In the genomic region with DNA sequence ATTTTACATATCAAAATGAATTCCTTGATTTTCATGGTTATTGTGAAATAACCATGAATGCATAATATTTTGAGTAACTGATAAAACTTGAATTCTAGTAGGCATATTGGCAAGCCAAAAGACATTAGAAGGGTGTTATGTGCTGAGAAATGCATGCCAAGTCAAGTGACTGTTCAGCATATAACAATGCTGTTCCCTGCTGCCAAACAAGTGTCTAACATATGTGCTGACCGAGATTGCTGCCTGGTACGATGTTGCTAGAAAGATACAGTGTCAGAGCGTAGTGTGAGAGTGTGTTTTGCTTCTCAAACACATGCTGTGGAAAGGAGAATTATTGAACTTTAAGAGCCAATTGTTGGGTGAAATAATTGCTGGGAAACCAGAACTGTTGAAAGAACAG, we compare ENCODE assay signal across 33 cellular contexts.
"Had no signal": no experiment of that assay in that cellular context is flagged by ENCODE, and none has a peak within 500 bp of the region (broad histone marks: within the 10 kb centered on the region; RNA-seq: fewer than 3 reads in every experiment).

No MANE protein-coding gene starts in this region.

- H3K4me3 Mint-ChIP-seq: activated B cell treated with CpG ODN at 0.5 μM for 24 hours; activated CD4-positive, alpha-beta memory T cell treated with anti-CD3 and anti-CD28 coated beads for 36 hours; activated naive CD4-positive, alpha-beta T cell treated with anti-CD3 and anti-CD28 coated beads for 36 hours; activated T-cell treated with anti-CD3 and anti-CD28 coated beads, Interleukin-2, amount 50 U/mL, for 4 hours; activated T-helper 1 cell treated with anti-CD3 and anti-CD28 coated beads, Interleukin-12 subunit alpha, Interleukin-12 subunit beta, Interleukin-2, Interleukin-4 antibody, amounts not matched to agents 30 ng/mL and 10 ng/mL and 1 ng/mL, durations not matched to agents 14 hours and 24 hours and 36 hours had no signal

- DNase-seq: activated B cell treated with CpG ODN at 0.5 μM for 24 hours; activated CD4-positive, alpha-beta memory T cell treated with anti-CD3 and anti-CD28 coated beads for 36 hours; activated CD4-positive, alpha-beta T cell treated with anti-CD3 and anti-CD28 coated beads for 4 hours; activated CD4-positive, alpha-beta T cell treated with anti-CD3 and anti-CD28 coated beads, Interleukin-2, amount 50 U/mL, for 1 hour; activated CD4-positive, CD25-positive, alpha-beta regulatory T cell treated with anti-CD3 and anti-CD28 coated beads, Interleukin-2, amount 50 U/mL, for 72 hours; activated CD8-positive, alpha-beta memory T cell treated with anti-CD3 and anti-CD28 coated beads, Interleukin-2, amount 50 U/mL, for 4 hours; activated gamma-delta T cell treated with Interleukin-2 at 50 U/mL for 16 hours; activated naive CD4-positive, alpha-beta T cell treated with anti-CD3 and anti-CD28 coated beads for 36 hours; activated T-cell treated with anti-CD3 and anti-CD28 coated beads for 4 hours; activated T-cell treated with anti-CD3 and anti-CD28 coated beads, Interleukin-2, amount 50 U/mL, for 4 hours; adrenal gland; body of pancreas; NCI-H1092 treated with DMSO at 0.1 percent for 48 hours; NCI-H1417; NCI-H146; NCI-H187; NCI-H2029 treated with DMSO at 0.1 percent for 48 hours; NCI-H2107; NCI-H2171; NCI-H2227 treated with DMSO at 0.1 percent for 48 hours; NCI-H524 treated with DMSO at 0.1 percent for 48 hours; NK-92 treated with Interleukin-12 subunit alpha and Interleukin-12 subunit beta, amount 100 ng/mL, for 24 hours; PC-9; SIG-M5; SW 1271; T-helper 1 cell; T-helper 2 cell; T-helper 9 cell had no signal

- H3K4me1 Mint-ChIP-seq: activated B cell treated with CpG ODN at 0.5 μM for 24 hours had no signal

- H3K9me3 ChIP-seq: adrenal gland, body of pancreas, breast epithelium had no signal

- H3K27ac ChIP-seq: adrenal gland, body of pancreas, breast epithelium, PC-9, RWPE1, VCaP had no signal

- H3K36me3 Mint-ChIP-seq: activated CD4-positive, alpha-beta memory T cell treated with anti-CD3 and anti-CD28 coated beads for 36 hours; activated naive CD4-positive, alpha-beta T cell treated with anti-CD3 and anti-CD28 coated beads, Interleukin-2, amount 50 U/mL, for 72 hours had no signal

- H3K4me2 ChIP-seq: PC-9 had no signal

- H3K36me3 ChIP-seq: adrenal gland, breast epithelium had no signal

- H3K9me3 Mint-ChIP-seq: activated B cell treated with CpG ODN at 0.5 μM for 24 hours; activated CD4-positive, alpha-beta memory T cell treated with anti-CD3 and anti-CD28 coated beads for 36 hours; activated naive CD4-positive, alpha-beta T cell treated with anti-CD3 and anti-CD28 coated beads for 36 hours; activated naive CD4-positive, alpha-beta T cell treated with anti-CD3 and anti-CD28 coated beads, Interleukin-2, amount 50 U/mL, for 72 hours; activated T-cell treated with anti-CD3 and anti-CD28 coated beads, Interleukin-2, amount 50 U/mL, for 4 hours; activated T-helper 1 cell treated with anti-CD3 and anti-CD28 coated beads, Interleukin-12 subunit alpha, Interleukin-12 subunit beta, Interleukin-2, Interleukin-4 antibody, amounts not matched to agents 30 ng/mL and 10 ng/mL and 1 ng/mL, durations not matched to agents 14 hours and 24 hours and 36 hours had no signal

- H3K27ac Mint-ChIP-seq: activated B cell treated with CpG ODN at 0.5 μM for 24 hours; activated CD4-positive, alpha-beta memory T cell treated with anti-CD3 and anti-CD28 coated beads for 36 hours; activated naive CD4-positive, alpha-beta T cell treated with anti-CD3 and anti-CD28 coated beads for 36 hours; activated naive CD4-positive, alpha-beta T cell treated with anti-CD3 and anti-CD28 coated beads, Interleukin-2, amount 50 U/mL, for 72 hours; activated T-helper 1 cell treated with anti-CD3 and anti-CD28 coated beads, Interleukin-12 subunit alpha, Interleukin-12 subunit beta, Interleukin-2, Interleukin-4 antibody, amounts not matched to agents 30 ng/mL and 10 ng/mL and 1 ng/mL, durations not matched to agents 14 hours and 24 hours and 36 hours had no signal

- H3K27me3 Mint-ChIP-seq: activated B cell treated with CpG ODN at 0.5 μM for 24 hours had no signal

- H2AFZ ChIP-seq: PC-9 had no signal

- H3K4me3 ChIP-seq: adrenal gland, body of pancreas, breast epithelium, PC-9 had no signal

- H3K27me3 ChIP-seq: adrenal gland, body of pancreas, breast epithelium had no signal

- H3K4me1 ChIP-seq: adrenal gland, body of pancreas, breast epithelium had no signal
